Comparison of ENCODE assay signal across 7 cellular contexts in genomic region chr5:57417981-57418380, GRCh38.
"Had no signal": no experiment of that assay in that cellular context is flagged by ENCODE, and none has a peak within 500 bp of the region (broad histone marks: within the 10 kb centered on the region; RNA-seq: fewer than 3 reads in every experiment).

No MANE protein-coding gene starts in this region.

- H3K4me1 Mint-ChIP-seq: IgD-negative memory B cell had no signal

- H3K27ac Mint-ChIP-seq: H9, IgD-negative memory B cell had no signal

- H3K27ac ChIP-seq: GM23248, HL-60 had no signal

- H3K9ac ChIP-seq: GM23248 had no signal

- H3K4me3 Mint-ChIP-seq: H9, IgD-negative memory B cell had no signal

- H3K9me3 Mint-ChIP-seq: H9 had no signal

- H3K36me3 Mint-ChIP-seq: IgD-negative memory B cell had no signal

- DNase-seq: GM23248, GOT3, H9, HCEC 1CT, KBM-7 had no signal

- H3K4me3 ChIP-seq: GM23248 had no signal
